In genomic region chr6:56961151-56961550, GRCh38 we compare ENCODE assay signal across 1 cellular context.
TF ChIP-seq lines count a peak whose summit lies in the region.

No MANE protein-coding gene starts in this region.

TF ChIP-seq in HepG2, 621 proteins besides CTCF, POLR2A, EP300 and RAD21:
- TF ChIP-seq PATZ1 (CRISPR knock-in tag; IDR thresholded peaks at IDR 0.05), result no peak
- TF ChIP-seq STAG1 (CRISPR knock-in tag; IDR thresholded peaks at IDR 0.05), result peak; percentile 24; the same call in 1 of the 2 replicates
